In genomic region chr22:46731246-46732040, GRCh38 we compare ENCODE assay signal across 1 cellular context.
TF ChIP-seq lines count a peak whose summit lies in the region.

No MANE protein-coding gene starts in this region.

TF ChIP-seq in HepG2, 621 proteins besides CTCF, POLR2A, EP300 and RAD21 (continued from another document and continues in another):
- TF ChIP-seq NAIF1 (CRISPR knock-in tag; IDR thresholded peaks at IDR 0.05; ENCODE audit: borderline replicate concordance) (no peak), ZFY (CRISPR knock-in tag; IDR thresholded peaks at IDR 0.05) (peak; percentile 69), RAD51 (IDR thresholded peaks at IDR 0.05; ENCODE audit: borderline replicate concordance) (0 out of 2 replicates have a peak, but pooled peaks have one; percentile 25), ZNF569 (CRISPR knock-in tag; IDR thresholded peaks at IDR 0.05; ENCODE audit: borderline replicate concordance) (no peak), NRL (CRISPR knock-in tag; IDR thresholded peaks at IDR 0.05; ENCODE audit: borderline replicate concordance) (0 out of 2 replicates have a peak, but pooled peaks have one; percentile 56), PHF8 (CRISPR knock-in tag; IDR thresholded peaks at IDR 0.05) (no peak), NPAS2 (CRISPR knock-in tag; IDR thresholded peaks at IDR 0.05; ENCODE audit: borderline replicate concordance) (no peak), SMAD3 (CRISPR knock-in tag; IDR thresholded peaks at IDR 0.05) (peak; percentile 54; the same call in 1 of the 2 replicates), SALL2 (CRISPR knock-in tag; IDR thresholded peaks at IDR 0.05) (peak; percentile 66; the same call in 1 of the 2 replicates), CBX1 (IDR thresholded peaks at IDR 0.05; ENCODE audit: low read depth) (no peak), CEBPB (IDR thresholded peaks at IDR 0.05; ENCODE audit: borderline replicate concordance, low read depth, low read length) (no peak), ZNF607 (CRISPR knock-in tag; IDR thresholded peaks at IDR 0.05; ENCODE audit: borderline replicate concordance) (peak; percentile 35; the same call in 1 of the 2 replicates), ZNF367 (CRISPR knock-in tag; IDR thresholded peaks at IDR 0.05; ENCODE audit: borderline replicate concordance) (no peak), SMARCC2 (IDR thresholded peaks at IDR 0.05) (no peak), ATAD3A (CRISPR knock-in tag; IDR thresholded peaks at IDR 0.05) (no peak), HOXA3 (CRISPR knock-in tag; IDR thresholded peaks at IDR 0.05) (peak; percentile 91), RFXANK (CRISPR knock-in tag; IDR thresholded peaks at IDR 0.05) (no peak), ZEB1 (IDR thresholded peaks at IDR 0.05; ENCODE audit: insufficient replicate concordance, low read depth) (peak; percentile 50), MIXL1 (CRISPR knock-in tag; IDR thresholded peaks at IDR 0.05) (peak; percentile 85; the same call in 1 of the 2 replicates), ZHX1 (CRISPR knock-in tag; IDR thresholded peaks at IDR 0.05; ENCODE audit: low read depth) (peak; percentile 70; the same call in 1 of the 2 replicates), ZNF260 (CRISPR knock-in tag; IDR thresholded peaks at IDR 0.05; ENCODE audit: borderline replicate concordance, low read depth) (no peak), ASH2L (IDR thresholded peaks at IDR 0.05; ENCODE audit: insufficient read length, low read depth, low read length) (peak; percentile 56), ZNF747 (CRISPR knock-in tag; IDR thresholded peaks at IDR 0.05; ENCODE audit: borderline replicate concordance) (peak; percentile 50; the same call in 1 of the 2 replicates), CENPX (CRISPR knock-in tag; IDR thresholded peaks at IDR 0.05) (no peak), PREB (CRISPR knock-in tag; IDR thresholded peaks at IDR 0.05) (no peak), ONECUT2 (CRISPR knock-in tag; IDR thresholded peaks at IDR 0.05) (no peak), TEAD3 (CRISPR knock-in tag; optimal IDR thresholded peaks at IDR 0.05; ENCODE audit: borderline replicate concordance) (peak; percentile 98), MIER3 (CRISPR knock-in tag; IDR thresholded peaks at IDR 0.05; ENCODE audit: borderline replicate concordance) (peak; percentile 90; the same call in 1 of the 2 replicates), SRSF9 (IDR thresholded peaks at IDR 0.05; ENCODE audit: borderline replicate concordance, insufficient read depth, low read depth, low read length, poor library complexity, severe bottlenecking) (no peak), FOXA1 (IDR thresholded peaks at IDR 0.05) (no peak), FOXA1 (CRISPR knock-in tag; IDR thresholded peaks at IDR 0.05) (peak; percentile 45; the same call in 1 of the 2 replicates), HNRNPH1 (optimal IDR thresholded peaks at IDR 0.05; ENCODE audit: low read depth, low read length) (no peak), BRCA1 (CRISPR knock-in tag; IDR thresholded peaks at IDR 0.05) (no peak), ZNF331 (CRISPR knock-in tag; IDR thresholded peaks at IDR 0.05) (peak; percentile 70; the same call in 1 of the 2 replicates), MAFF (IDR thresholded peaks at IDR 0.05; ENCODE audit: low read depth, low read length) (no peak), ZNF30 (CRISPR knock-in tag; IDR thresholded peaks at IDR 0.05) (no peak), ZNF343 (CRISPR knock-in tag; IDR thresholded peaks at IDR 0.05) (peak; percentile 52; the same call in 1 of the 2 replicates), ZNF20 (CRISPR knock-in tag; IDR thresholded peaks at IDR 0.05) (no peak)
- TF ChIP-seq, protein P1, sequence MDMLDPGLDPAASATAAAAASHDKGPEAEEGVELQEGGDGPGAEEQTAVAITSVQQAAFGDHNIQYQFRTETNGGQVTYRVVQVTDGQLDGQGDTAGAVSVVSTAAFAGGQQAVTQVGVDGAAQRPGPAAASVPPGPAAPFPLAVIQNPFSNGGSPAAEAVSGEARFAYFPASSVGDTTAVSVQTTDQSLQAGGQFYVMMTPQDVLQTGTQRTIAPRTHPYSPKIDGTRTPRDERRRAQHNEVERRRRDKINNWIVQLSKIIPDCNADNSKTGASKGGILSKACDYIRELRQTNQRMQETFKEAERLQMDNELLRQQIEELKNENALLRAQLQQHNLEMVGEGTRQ (IDR thresholded peaks at IDR 0.05; ENCODE audit: low read depth, low read length), result peak; percentile 67
- TF ChIP-seq, protein P1 (CRISPR knock-in tag; IDR thresholded peaks at IDR 0.05; ENCODE audit: borderline replicate concordance), result peak; percentile 71; the same call in 1 of the 2 replicates
- TF ChIP-seq, protein P2, sequence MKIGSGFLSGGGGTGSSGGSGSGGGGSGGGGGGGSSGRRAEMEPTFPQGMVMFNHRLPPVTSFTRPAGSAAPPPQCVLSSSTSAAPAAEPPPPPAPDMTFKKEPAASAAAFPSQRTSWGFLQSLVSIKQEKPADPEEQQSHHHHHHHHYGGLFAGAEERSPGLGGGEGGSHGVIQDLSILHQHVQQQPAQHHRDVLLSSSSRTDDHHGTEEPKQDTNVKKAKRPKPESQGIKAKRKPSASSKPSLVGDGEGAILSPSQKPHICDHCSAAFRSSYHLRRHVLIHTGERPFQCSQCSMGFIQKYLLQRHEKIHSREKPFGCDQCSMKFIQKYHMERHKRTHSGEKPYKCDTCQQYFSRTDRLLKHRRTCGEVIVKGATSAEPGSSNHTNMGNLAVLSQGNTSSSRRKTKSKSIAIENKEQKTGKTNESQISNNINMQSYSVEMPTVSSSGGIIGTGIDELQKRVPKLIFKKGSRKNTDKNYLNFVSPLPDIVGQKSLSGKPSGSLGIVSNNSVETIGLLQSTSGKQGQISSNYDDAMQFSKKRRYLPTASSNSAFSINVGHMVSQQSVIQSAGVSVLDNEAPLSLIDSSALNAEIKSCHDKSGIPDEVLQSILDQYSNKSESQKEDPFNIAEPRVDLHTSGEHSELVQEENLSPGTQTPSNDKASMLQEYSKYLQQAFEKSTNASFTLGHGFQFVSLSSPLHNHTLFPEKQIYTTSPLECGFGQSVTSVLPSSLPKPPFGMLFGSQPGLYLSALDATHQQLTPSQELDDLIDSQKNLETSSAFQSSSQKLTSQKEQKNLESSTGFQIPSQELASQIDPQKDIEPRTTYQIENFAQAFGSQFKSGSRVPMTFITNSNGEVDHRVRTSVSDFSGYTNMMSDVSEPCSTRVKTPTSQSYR (CRISPR knock-in tag; IDR thresholded peaks at IDR 0.05; ENCODE audit: borderline replicate concordance), result peak; percentile 100
- TF ChIP-seq, protein P3, sequence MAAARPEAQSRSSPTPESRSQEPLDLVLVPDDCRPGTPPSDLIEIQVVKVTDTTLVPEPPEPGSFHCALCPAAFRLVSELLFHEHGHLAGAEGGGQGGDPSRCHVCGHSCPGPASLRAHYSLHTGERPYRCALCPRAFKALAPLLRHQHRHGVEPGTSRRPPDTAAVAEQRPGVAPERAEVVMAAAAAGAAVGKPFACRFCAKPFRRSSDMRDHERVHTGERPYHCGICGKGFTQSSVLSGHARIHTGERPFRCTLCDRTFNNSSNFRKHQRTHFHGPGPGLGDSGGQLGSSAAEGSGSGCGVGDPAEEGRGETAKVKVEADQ (CRISPR knock-in tag; IDR thresholded peaks at IDR 0.05; ENCODE audit: borderline replicate concordance), result no peak; the same call in 1 of the 2 replicates
- TF ChIP-seq, protein P4, sequence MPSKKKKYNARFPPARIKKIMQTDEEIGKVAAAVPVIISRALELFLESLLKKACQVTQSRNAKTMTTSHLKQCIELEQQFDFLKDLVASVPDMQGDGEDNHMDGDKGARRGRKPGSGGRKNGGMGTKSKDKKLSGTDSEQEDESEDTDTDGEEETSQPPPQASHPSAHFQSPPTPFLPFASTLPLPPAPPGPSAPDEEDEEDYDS (CRISPR knock-in tag; IDR thresholded peaks at IDR 0.05), result 0 out of 2 replicates have a peak, but pooled peaks have one; percentile 41
- TF ChIP-seq, protein P5, sequence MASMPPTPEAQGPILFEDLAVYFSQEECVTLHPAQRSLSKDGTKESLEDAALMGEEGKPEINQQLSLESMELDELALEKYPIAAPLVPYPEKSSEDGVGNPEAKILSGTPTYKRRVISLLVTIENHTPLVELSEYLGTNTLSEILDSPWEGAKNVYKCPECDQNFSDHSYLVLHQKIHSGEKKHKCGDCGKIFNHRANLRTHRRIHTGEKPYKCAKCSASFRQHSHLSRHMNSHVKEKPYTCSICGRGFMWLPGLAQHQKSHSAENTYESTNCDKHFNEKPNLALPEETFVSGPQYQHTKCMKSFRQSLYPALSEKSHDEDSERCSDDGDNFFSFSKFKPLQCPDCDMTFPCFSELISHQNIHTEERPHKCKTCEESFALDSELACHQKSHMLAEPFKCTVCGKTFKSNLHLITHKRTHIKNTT (CRISPR knock-in tag; IDR thresholded peaks at IDR 0.05), result no peak
- TF ChIP-seq, protein P6, sequence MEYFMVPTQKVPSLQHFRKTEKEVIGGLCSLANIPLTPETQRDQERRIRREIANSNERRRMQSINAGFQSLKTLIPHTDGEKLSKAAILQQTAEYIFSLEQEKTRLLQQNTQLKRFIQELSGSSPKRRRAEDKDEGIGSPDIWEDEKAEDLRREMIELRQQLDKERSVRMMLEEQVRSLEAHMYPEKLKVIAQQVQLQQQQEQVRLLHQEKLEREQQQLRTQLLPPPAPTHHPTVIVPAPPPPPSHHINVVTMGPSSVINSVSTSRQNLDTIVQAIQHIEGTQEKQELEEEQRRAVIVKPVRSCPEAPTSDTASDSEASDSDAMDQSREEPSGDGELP (IDR thresholded peaks at IDR 0.05; ENCODE audit: borderline replicate concordance, low read depth), result peak; percentile 83; the same call in 1 of the 2 replicates
- TF ChIP-seq, protein P7, sequence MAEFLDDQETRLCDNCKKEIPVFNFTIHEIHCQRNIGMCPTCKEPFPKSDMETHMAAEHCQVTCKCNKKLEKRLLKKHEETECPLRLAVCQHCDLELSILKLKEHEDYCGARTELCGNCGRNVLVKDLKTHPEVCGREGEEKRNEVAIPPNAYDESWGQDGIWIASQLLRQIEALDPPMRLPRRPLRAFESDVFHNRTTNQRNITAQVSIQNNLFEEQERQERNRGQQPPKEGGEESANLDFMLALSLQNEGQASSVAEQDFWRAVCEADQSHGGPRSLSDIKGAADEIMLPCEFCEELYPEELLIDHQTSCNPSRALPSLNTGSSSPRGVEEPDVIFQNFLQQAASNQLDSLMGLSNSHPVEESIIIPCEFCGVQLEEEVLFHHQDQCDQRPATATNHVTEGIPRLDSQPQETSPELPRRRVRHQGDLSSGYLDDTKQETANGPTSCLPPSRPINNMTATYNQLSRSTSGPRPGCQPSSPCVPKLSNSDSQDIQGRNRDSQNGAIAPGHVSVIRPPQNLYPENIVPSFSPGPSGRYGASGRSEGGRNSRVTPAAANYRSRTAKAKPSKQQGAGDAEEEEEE (CRISPR knock-in tag; IDR thresholded peaks at IDR 0.05; ENCODE audit: borderline replicate concordance), result no peak; the same call in 1 of the 2 replicates
- TF ChIP-seq, protein P8, sequence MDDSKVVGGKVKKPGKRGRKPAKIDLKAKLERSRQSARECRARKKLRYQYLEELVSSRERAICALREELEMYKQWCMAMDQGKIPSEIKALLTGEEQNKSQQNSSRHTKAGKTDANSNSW (CRISPR knock-in tag; IDR thresholded peaks at IDR 0.05; ENCODE audit: borderline replicate concordance), result no peak
- TF ChIP-seq, protein P9, sequence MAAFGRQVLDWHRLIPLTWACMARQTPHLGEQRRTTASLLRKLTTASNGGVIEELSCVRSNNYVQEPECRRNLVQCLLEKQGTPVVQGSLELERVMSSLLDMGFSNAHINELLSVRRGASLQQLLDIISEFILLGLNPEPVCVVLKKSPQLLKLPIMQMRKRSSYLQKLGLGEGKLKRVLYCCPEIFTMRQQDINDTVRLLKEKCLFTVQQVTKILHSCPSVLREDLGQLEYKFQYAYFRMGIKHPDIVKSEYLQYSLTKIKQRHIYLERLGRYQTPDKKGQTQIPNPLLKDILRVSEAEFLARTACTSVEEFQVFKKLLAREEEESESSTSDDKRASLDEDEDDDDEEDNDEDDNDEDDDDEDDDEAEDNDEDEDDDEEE (CRISPR knock-in tag; IDR thresholded peaks at IDR 0.05), result 0 out of 2 replicates have a peak, but pooled peaks have one; percentile 44
- TF ChIP-seq, protein P10, sequence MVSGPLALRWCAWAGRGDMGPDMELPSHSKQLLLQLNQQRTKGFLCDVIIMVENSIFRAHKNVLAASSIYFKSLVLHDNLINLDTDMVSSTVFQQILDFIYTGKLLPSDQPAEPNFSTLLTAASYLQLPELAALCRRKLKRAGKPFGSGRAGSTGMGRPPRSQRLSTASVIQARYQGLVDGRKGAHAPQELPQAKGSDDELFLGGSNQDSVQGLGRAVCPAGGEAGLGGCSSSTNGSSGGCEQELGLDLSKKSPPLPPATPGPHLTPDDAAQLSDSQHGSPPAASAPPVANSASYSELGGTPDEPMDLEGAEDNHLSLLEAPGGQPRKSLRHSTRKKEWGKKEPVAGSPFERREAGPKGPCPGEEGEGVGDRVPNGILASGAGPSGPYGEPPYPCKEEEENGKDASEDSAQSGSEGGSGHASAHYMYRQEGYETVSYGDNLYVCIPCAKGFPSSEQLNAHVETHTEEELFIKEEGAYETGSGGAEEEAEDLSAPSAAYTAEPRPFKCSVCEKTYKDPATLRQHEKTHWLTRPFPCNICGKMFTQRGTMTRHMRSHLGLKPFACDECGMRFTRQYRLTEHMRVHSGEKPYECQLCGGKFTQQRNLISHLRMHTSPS (CRISPR knock-in tag; IDR thresholded peaks at IDR 0.05; ENCODE audit: low read depth), result peak; percentile 100
